ENCODE assay signal across 26 cellular contexts in the genomic region with DNA sequence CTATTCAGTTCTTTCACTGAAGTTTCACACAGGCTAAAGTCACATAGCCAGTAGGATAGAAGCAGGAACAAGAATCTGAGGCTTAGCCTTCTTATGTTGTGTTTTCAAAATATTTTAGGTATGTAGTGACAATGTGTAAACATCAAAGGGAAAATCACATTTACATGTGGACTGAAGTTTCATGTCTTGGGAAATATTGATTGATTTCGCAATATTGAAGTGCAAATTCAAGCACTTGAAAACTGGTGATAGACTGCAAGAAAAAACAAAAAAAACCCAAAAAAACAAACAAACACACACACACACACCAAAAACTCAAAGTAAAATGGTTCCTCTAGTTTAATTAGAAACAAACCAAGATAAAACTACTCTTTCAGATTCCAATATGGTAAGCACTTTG.
"Had no signal": no experiment of that assay in that cellular context is flagged by ENCODE, and none has a peak within 500 bp of the region (broad histone marks: within the 10 kb centered on the region; RNA-seq: fewer than 3 reads in every experiment).

No MANE protein-coding gene starts in this region.

- H3K4me1 ChIP-seq: prostate gland, sigmoid colon, spleen, tibial nerve, uterus had no signal

- FAIRE-seq: islet of Langerhans, small intestine had no signal

- H3K9me3 Mint-ChIP-seq: mesothelial cell of epicardium; stimulated activated naive CD8-positive, alpha-beta T cell treated with anti-CD3 and anti-CD28 coated beads, Interleukin-15, amount 100 ng/mL, for 72 hours; type B pancreatic cell had no signal

- DNase-seq: hypothalamus; immature natural killer cell; left ventricle myocardium inferior; mesendoderm; naive B cell; natural killer cell; nephron progenitor cell; ovary; posterior cingulate gyrus; retina; right cardiac atrium; sigmoid colon; small intestine; spleen; stimulated activated CD4-positive, alpha-beta T cell treated with anti-CD3 and anti-CD28 coated beads, Interleukin-4, amount 100 ng/mL, for 24 hours; stimulated activated naive CD4-positive, alpha-beta T cell; stimulated activated naive CD8-positive, alpha-beta T cell treated with anti-CD3 and anti-CD28 coated beads, Interleukin-15, amount 100 ng/mL, for 72 hours; substantia nigra; uterus had no signal

- H3K36me3 Mint-ChIP-seq: immature natural killer cell; mesothelial cell of epicardium; naive B cell; natural killer cell; stimulated activated effector memory CD8-positive, alpha-beta T cell treated with anti-CD3 and anti-CD28 coated beads, Interleukin-12 subunit alpha, Interleukin-12 subunit beta, amount 100 ng/mL, for 72 hours; type B pancreatic cell had no signal

- H3K27me3 Mint-ChIP-seq: naive B cell; stimulated activated naive CD8-positive, alpha-beta T cell treated with anti-CD3 and anti-CD28 coated beads, Interleukin-15, amount 100 ng/mL, for 72 hours; type B pancreatic cell had no signal

- H3K27me3 ChIP-seq: ovary, sigmoid colon, spleen, tibial nerve, uterus had no signal

- H3K4me1 Mint-ChIP-seq: immature natural killer cell; natural killer cell; nephron progenitor cell; stimulated activated effector memory CD8-positive, alpha-beta T cell treated with anti-CD3 and anti-CD28 coated beads, Interleukin-12 subunit alpha, Interleukin-12 subunit beta, amount 100 ng/mL, for 72 hours; stimulated activated naive CD8-positive, alpha-beta T cell treated with anti-CD3 and anti-CD28 coated beads, Interleukin-15, amount 100 ng/mL, for 72 hours had no signal

- H3K36me3 ChIP-seq: left ventricle myocardium inferior, ovary, prostate gland, sigmoid colon, spleen, tibial nerve, uterus had no signal

- ATAC-seq: natural killer cell; right cardiac atrium; stimulated activated effector memory CD8-positive, alpha-beta T cell treated with anti-CD3 and anti-CD28 coated beads, Interleukin-12 subunit alpha, Interleukin-12 subunit beta, amount 100 ng/mL, for 72 hours; stimulated activated naive CD8-positive, alpha-beta T cell treated with anti-CD3 and anti-CD28 coated beads, Interleukin-15, amount 100 ng/mL, for 72 hours had no signal

- H3K27ac Mint-ChIP-seq: immature natural killer cell; mesothelial cell of epicardium; naive B cell; natural killer cell; nephron progenitor cell; stimulated activated effector memory CD8-positive, alpha-beta T cell treated with anti-CD3 and anti-CD28 coated beads, Interleukin-12 subunit alpha, Interleukin-12 subunit beta, amount 100 ng/mL, for 72 hours; stimulated activated naive CD8-positive, alpha-beta T cell treated with anti-CD3 and anti-CD28 coated beads, Interleukin-15, amount 100 ng/mL, for 72 hours; type B pancreatic cell had no signal

- H3K9me3 ChIP-seq: ovary, prostate gland, sigmoid colon, spleen, tibial nerve, uterus had no signal

- H3K4me3 Mint-ChIP-seq: immature natural killer cell; mesothelial cell of epicardium; naive B cell; natural killer cell; nephron progenitor cell; stimulated activated effector memory CD8-positive, alpha-beta T cell treated with anti-CD3 and anti-CD28 coated beads, Interleukin-12 subunit alpha, Interleukin-12 subunit beta, amount 100 ng/mL, for 72 hours; stimulated activated naive CD8-positive, alpha-beta T cell treated with anti-CD3 and anti-CD28 coated beads, Interleukin-15, amount 100 ng/mL, for 72 hours; type B pancreatic cell had no signal

- H3K4me3 ChIP-seq: left ventricle myocardium inferior, lung, ovary, prostate gland, sigmoid colon, spleen, tibial nerve, uterus had no signal

- H3K27ac ChIP-seq: left ventricle myocardium inferior, ovary, prostate gland, sigmoid colon, spleen, tibial nerve, uterus had no signal
